Comparison of ENCODE assay signal across 12 cellular contexts in the genomic region with DNA sequence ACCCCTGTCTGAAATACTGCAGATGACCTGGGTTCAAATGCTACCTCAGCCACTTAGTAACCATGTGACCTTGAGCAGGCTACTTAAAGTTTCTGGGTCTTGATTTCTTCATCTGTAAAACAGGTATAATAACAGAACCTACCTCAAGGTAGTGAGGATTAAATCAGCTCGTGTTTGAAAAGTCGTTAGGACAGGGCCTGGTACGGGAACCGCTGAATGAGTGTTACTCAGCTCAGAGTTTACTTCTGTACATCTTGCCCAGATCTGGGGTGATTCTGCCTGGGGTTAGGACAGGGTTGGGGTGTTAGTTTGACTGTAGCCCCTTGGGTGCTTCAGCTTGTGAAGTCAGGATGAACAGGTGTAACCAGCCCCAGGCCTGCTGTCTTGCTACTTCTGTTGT. TPM values are rescaled to one million over a fixed set of nuclear protein-coding genes. Genes with fewer than 3 reads are reported as not detected.
DNase-seq lines count a peak whose midpoint lies in the region; ATAC-seq and TF ChIP-seq lines count a peak whose summit lies in the region.
"Had no signal": no experiment of that assay in that cellular context is flagged by ENCODE, and none has a peak within 500 bp of the region (broad histone marks: within the 10 kb centered on the region; RNA-seq: fewer than 3 reads in every experiment).

No MANE protein-coding gene starts in this region.

- H3K27ac Mint-ChIP-seq in MCF 10A (ENCODE audit: low read depth, unreplicated experiment) (peak overlapping the region; percentile 16), mesothelial cell of epicardium (no peak overlapping the region)
- no peak overlapping the region for H3K27ac Mint-ChIP-seq in activated naive CD8-positive, alpha-beta T cell treated with anti-CD3 and anti-CD28 coated beads, Interleukin-2, amount 50 U/mL, for 24 hours
- H3K27ac Mint-ChIP-seq: dendritic cell treated with granulocyte-macrophage colony-stimulating factor and Interleukin-4, amounts not matched to agents 40 ng/mL and 50 ng/mL, for 4 days had no signal

- no peaks in the 10 kb centered on the region for H3K36me3 ChIP-seq in breast epithelium
- H3K36me3 ChIP-seq in vagina, result no peaks in the 10 kb centered on the region
- H3K36me3 ChIP-seq in body of pancreas (replicated peaks in 1 of 2; ENCODE audit: insufficient read depth in 1 of 2, low read depth in 2 of 2), result no peaks in the 10 kb centered on the region

- DNase-seq in MCF 10A (ENCODE audit: unreplicated experiment) (no peak), breast epithelium (ENCODE audit: low spot score in 2 of 2) (no peak), mesothelial cell of epicardium (ENCODE audit: low spot score in 2 of 2, unreplicated experiment in 2 of 2) (no peak), vagina (ENCODE audit: extremely low spot score in 2 of 2) (no peak), body of pancreas (no peak), G401 (ENCODE audit: low spot score) (no peak)
- DNase-seq in activated naive CD8-positive, alpha-beta T cell treated with anti-CD3 and anti-CD28 coated beads, Interleukin-2, amount 50 U/mL, for 24 hours, result no peak
- DNase-seq: NCI-H1436; stimulated activated naive CD4-positive, alpha-beta T cell had no signal

- no peak overlapping the region for H3K27ac ChIP-seq in breast epithelium
- peak overlapping the region; percentile 86 for H3K27ac ChIP-seq in vagina
- H3K27ac ChIP-seq in body of pancreas, result no peak overlapping the region

- TSS peak; percentile 28 for BruUV-seq in MCF 10A (replicated peaks; lab: Mats Ljungman, UMichigan)

- no peaks in the 10 kb centered on the region for H3K9me3 Mint-ChIP-seq in MCF 10A (ENCODE audit: unreplicated experiment)
- H3K9me3 Mint-ChIP-seq in activated naive CD8-positive, alpha-beta T cell treated with anti-CD3 and anti-CD28 coated beads, Interleukin-2, amount 50 U/mL, for 24 hours, result no peaks in the 10 kb centered on the region
- no peaks in the 10 kb centered on the region for H3K9me3 Mint-ChIP-seq in mesothelial cell of epicardium
- H3K9me3 Mint-ChIP-seq: dendritic cell treated with granulocyte-macrophage colony-stimulating factor and Interleukin-4, amounts not matched to agents 40 ng/mL and 50 ng/mL, for 4 days had no signal

- no peaks in the 10 kb centered on the region for H3K9me3 ChIP-seq in breast epithelium
- H3K9me3 ChIP-seq in vagina, result no peaks in the 10 kb centered on the region
- no peaks in the 10 kb centered on the region for H3K9me3 ChIP-seq in body of pancreas

- in situ Hi-C loops in G401 (cut with HindIII; ENCODE audit: low sequenced_read_pairs), result no loop called here

- H3K27me3 ChIP-seq in breast epithelium, result no peaks in the 10 kb centered on the region
- no peaks in the 10 kb centered on the region for H3K27me3 ChIP-seq in vagina
- no peaks in the 10 kb centered on the region for H3K27me3 ChIP-seq in body of pancreas

- TF ChIP-seq CTCF in MCF 10A (IDR thresholded peaks at IDR 0.05; ENCODE audit: unreplicated experiment) (no peak), breast epithelium (IDR thresholded peaks at IDR 0.05) (no peak), mesothelial cell of epicardium (IDR thresholded peaks at IDR 0.05; ENCODE audit: unreplicated experiment) (no peak), vagina (IDR thresholded peaks at IDR 0.05) (no peak), body of pancreas (IDR thresholded peaks at IDR 0.05) (no peak)

- 76 to 78% methylated on average over 4 of the region's 4 CpGs for WGBS in body of pancreas, 2 donors

- H3K4me3 Mint-ChIP-seq in MCF 10A (ENCODE audit: unreplicated experiment) (peak overlapping the region; percentile 78), mesothelial cell of epicardium (peak overlapping the region; percentile 85)
- peak overlapping the region; percentile 77 for H3K4me3 Mint-ChIP-seq in activated naive CD8-positive, alpha-beta T cell treated with anti-CD3 and anti-CD28 coated beads, Interleukin-2, amount 50 U/mL, for 24 hours

- H3K36me3 Mint-ChIP-seq in MCF 10A (ENCODE audit: insufficient read depth, unreplicated experiment) (peaks cover 27% of the 10 kb centered on the region), mesothelial cell of epicardium (no peaks in the 10 kb centered on the region)
- no peaks in the 10 kb centered on the region for H3K36me3 Mint-ChIP-seq in activated naive CD8-positive, alpha-beta T cell treated with anti-CD3 and anti-CD28 coated beads, Interleukin-2, amount 50 U/mL, for 24 hours (ENCODE audit: low read depth)

- peaks cover 27% of the 10 kb centered on the region for H3K4me1 Mint-ChIP-seq in MCF 10A (ENCODE audit: insufficient read depth, unreplicated experiment)
- H3K4me1 Mint-ChIP-seq in activated naive CD8-positive, alpha-beta T cell treated with anti-CD3 and anti-CD28 coated beads, Interleukin-2, amount 50 U/mL, for 24 hours, result peaks cover 25% of the 10 kb centered on the region
- H3K4me1 Mint-ChIP-seq in mesothelial cell of epicardium, result peaks cover 11% of the 10 kb centered on the region

- TF ChIP-seq POLR2A in breast epithelium (IDR thresholded peaks at IDR 0.05), result no peak
- TF ChIP-seq POLR2A in vagina (IDR thresholded peaks at IDR 0.05), result no peak
- no peak for TF ChIP-seq POLR2A in body of pancreas (IDR thresholded peaks at IDR 0.05)

- intact Hi-C loops in MCF 10A (cut with micrococcal nuclease), result no loop called here
- intact Hi-C loops in breast epithelium (cut with DNase I; ENCODE audit: low total_unique reads), result no loop called here
- intact Hi-C loops in vagina (cut with DNase I), result no loop called here
- intact Hi-C loops in body of pancreas (cut with DNase I), result no loop called here

- peak overlapping the region in 1 of 3 donors; percentile 81 for H3K4me3 ChIP-seq in breast epithelium
- peak overlapping the region; percentile 89 to 90 for H3K4me3 ChIP-seq in vagina
- H3K4me3 ChIP-seq in body of pancreas, result no peak overlapping the region

- ATAC-seq in activated naive CD8-positive, alpha-beta T cell treated with anti-CD3 and anti-CD28 coated beads, Interleukin-2, amount 50 U/mL, for 24 hours, result no peak
- ATAC-seq in body of pancreas (no peak), HG03469 (IDR thresholded peaks at IDR 0.05; ENCODE audit: unreplicated experiment) (no peak)

- no peaks in the 10 kb centered on the region for H3K27me3 Mint-ChIP-seq in MCF 10A (ENCODE audit: insufficient read depth, unreplicated experiment)
- H3K27me3 Mint-ChIP-seq in activated naive CD8-positive, alpha-beta T cell treated with anti-CD3 and anti-CD28 coated beads, Interleukin-2, amount 50 U/mL, for 24 hours, result no peaks in the 10 kb centered on the region
- H3K27me3 Mint-ChIP-seq in mesothelial cell of epicardium (ENCODE audit: low read depth), result no peaks in the 10 kb centered on the region

- POLR2A ChIA-PET in MCF 10A (lab: Yijun Ruan, JAX), result interaction anchor here (3.8 to 5.5 kb wide), 5 partner anchors 10 to 36 kb away, joined by 20 to 81 read pairs (median 38); a partner anchor contains a TSS

- peaks cover 5 to 7% of the 10 kb centered on the region in 2 donors for H3K4me1 ChIP-seq in breast epithelium
- H3K4me1 ChIP-seq in vagina, result peaks cover 65% of the 10 kb centered on the region
- peaks cover 54% of the 10 kb centered on the region for H3K4me1 ChIP-seq in body of pancreas

- CTCF ChIA-PET in MCF 10A (lab: Yijun Ruan, JAX), result interaction anchor here (0.6 to 1.9 kb wide), 9 partner anchors 10 to 334 kb away, joined by 3 to 7 read pairs (median 4); a partner anchor contains a TSS

RNA-seq across cellular contexts. Expression of a gene that starts 1.8 kb away (rescaled TPM):
- 38.6 and 46.4 TPM in 2 replicates for total RNA-seq in MCF 10A (2022)
- 10 to 100 TPM in 2 of 3 donors, 1 to 10 TPM in 1; 6.6 to 72.8 (median 56.9) TPM for total RNA-seq in breast epithelium
- total RNA-seq in mesothelial cell of epicardium, result 32.3 to 37.7 TPM (median 35.4 TPM) in 3 replicates
- 205 TPM for total RNA-seq in vagina
- 10 to 100 TPM; 42.8 to 63.9 TPM for total RNA-seq in body of pancreas
- total RNA-seq in G401 (2014; rRNA removed; shearing (Covaris generic)), result 7.1 and 25.4 TPM in 2 replicates

RNA-seq across cellular contexts. Expression of a gene that starts 30.8 kb away (rescaled TPM):
- total RNA-seq in MCF 10A (2022), result 45.6 and 50.5 TPM in 2 replicates
- 10 to 100 TPM; 30.2 to 61.3 (median 49.5) TPM for total RNA-seq in breast epithelium
- 16.9 to 18.1 TPM (median 17.6 TPM) in 3 replicates for total RNA-seq in mesothelial cell of epicardium
- 42.7 TPM for total RNA-seq in vagina
- 10 to 100 TPM; 36.6 to 59.0 TPM for total RNA-seq in body of pancreas
- 82.0 and 83.7 TPM in 2 replicates for total RNA-seq in G401 (2014; rRNA removed; shearing (Covaris generic))

RNA-seq across cellular contexts. Expression of a gene that starts 31.1 kb away (rescaled TPM):
- total RNA-seq in MCF 10A (2022), result 3.4 and 6.6 TPM in 2 replicates
- total RNA-seq in breast epithelium, result 1 to 10 TPM; 3.4 to 9.4 (median 7.5) TPM
- total RNA-seq in mesothelial cell of epicardium, result 8.0 to 9.2 TPM (median 8.4 TPM) in 3 replicates
- total RNA-seq in vagina, result 4.9 TPM
- total RNA-seq in body of pancreas, result 1 to 10 TPM in 1 of 2 donors, under 1 TPM in 1; 0.33 to 5.2 TPM
- total RNA-seq in G401 (2014; rRNA removed; shearing (Covaris generic)), result 3.4 and 4.2 TPM in 2 replicates

RNA-seq across cellular contexts. Expression of a gene that starts 46.4 kb away (rescaled TPM):
- total RNA-seq in MCF 10A (2022) (0.47 TPM in 1 of 2 replicates, not detected in the other), breast epithelium (under 1 TPM in 1 of 3 donors, not detected in 2; 0.15 TPM), mesothelial cell of epicardium (0.33 to 0.77 TPM (median 0.47 TPM) in 3 replicates), vagina (not detected), body of pancreas (not detected)
- not detected in 2 replicates for total RNA-seq in G401 (2014; rRNA removed; shearing (Covaris generic))
- total RNA-seq: skeletal muscle tissue had no signal

Comparison
In these comparisons a context has a peak if more than half of its experiments do, and no peak if none do; other contexts are left out.
1. H3K4me3 ChIP-seq: peak in vagina (2 of 2); none in body of pancreas (0 of 2).
2. Peak in every context shown above with its lines, with median percentiles within 50 percentile points of each other: H3K4me3 Mint-ChIP-seq.